In the genomic region with DNA sequence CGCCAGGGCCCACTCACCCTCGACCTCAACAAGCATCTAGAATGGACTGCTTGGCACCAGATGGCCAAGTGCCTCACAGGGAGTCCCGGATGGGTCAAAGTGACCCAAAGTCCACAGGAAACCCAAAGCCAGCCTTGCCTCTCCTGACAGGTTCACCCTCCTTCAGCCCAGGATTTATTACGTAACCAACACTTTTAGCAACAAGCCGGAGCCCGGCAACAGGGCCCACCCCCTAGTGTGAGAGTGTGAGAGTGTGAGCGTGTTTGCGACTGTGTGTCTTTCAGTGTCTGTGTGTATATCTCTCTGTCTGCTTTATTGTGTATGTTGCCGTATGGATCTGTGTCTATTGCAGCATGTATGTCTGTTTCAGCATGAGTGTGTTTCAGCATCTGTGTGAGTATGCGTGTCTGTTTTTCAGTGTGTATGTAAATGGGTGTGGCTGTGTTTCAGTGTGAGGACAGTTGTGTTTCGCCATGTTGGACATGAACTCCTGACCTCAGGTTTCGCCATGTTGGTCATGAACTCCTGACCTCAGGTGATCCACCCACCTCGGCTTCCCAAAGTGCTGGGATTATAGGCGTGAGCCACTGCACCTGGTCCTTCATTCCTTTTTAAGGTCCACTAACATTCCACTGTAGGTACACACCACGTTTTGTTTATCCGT, we compare ENCODE assay signal across 1 cellular context.
A peak's percentile ranks its signal among the peaks of the same experiment; 100 is the strongest.
TF ChIP-seq lines count a peak whose summit lies in the region.

No MANE protein-coding gene starts in this region.

TF ChIP-seq in HepG2, 621 proteins besides CTCF, POLR2A, EP300 and RAD21:
- TF ChIP-seq ZNF263 (CRISPR knock-in tag; IDR thresholded peaks at IDR 0.05) (peak; percentile 71), CHD4 (IDR thresholded peaks at IDR 0.05; ENCODE audit: borderline replicate concordance, low read length) (no peak), RELA (CRISPR knock-in tag; IDR thresholded peaks at IDR 0.05) (no peak), CEBPB (IDR thresholded peaks at IDR 0.05; ENCODE audit: borderline replicate concordance, low read depth, low read length) (peak; percentile 57; the same call in 1 of the 2 replicates), HNF4A (CRISPR knock-in tag; IDR thresholded peaks at IDR 0.05) (0 out of 2 replicates have a peak, but pooled peaks have one; percentile 14), SETDB1 (CRISPR knock-in tag; IDR thresholded peaks at IDR 0.05; ENCODE audit: borderline replicate concordance) (no peak), ZNF83 (CRISPR knock-in tag; IDR thresholded peaks at IDR 0.05; ENCODE audit: borderline replicate concordance) (no peak), THAP8 (CRISPR knock-in tag; IDR thresholded peaks at IDR 0.05; ENCODE audit: borderline replicate concordance) (no peak), ZNF235 (CRISPR knock-in tag; IDR thresholded peaks at IDR 0.05; ENCODE audit: borderline replicate concordance) (no peak), LCORL (IDR thresholded peaks at IDR 0.05) (no peak), LCORL (CRISPR knock-in tag; IDR thresholded peaks at IDR 0.05) (0 out of 2 replicates have a peak, but pooled peaks have one; percentile 19), SKIL (CRISPR knock-in tag; IDR thresholded peaks at IDR 0.05; ENCODE audit: borderline replicate concordance) (0 out of 2 replicates have a peak, but pooled peaks have one; percentile 28), RFX3 (CRISPR knock-in tag; IDR thresholded peaks at IDR 0.05) (no peak), NCOR1 (IDR thresholded peaks at IDR 0.05; ENCODE audit: borderline replicate concordance, low read length) (peak; percentile 69; the same call in 1 of the 2 replicates), HOMEZ (CRISPR knock-in tag; IDR thresholded peaks at IDR 0.05; ENCODE audit: low read depth) (no peak), NR2F2 (IDR thresholded peaks at IDR 0.05; ENCODE audit: borderline replicate concordance, low read depth) (peak; percentile 48), SMC3 (IDR thresholded peaks at IDR 0.05; ENCODE audit: low read length) (no peak), ZKSCAN5 (CRISPR knock-in tag; IDR thresholded peaks at IDR 0.05) (no peak), HOXA3 (CRISPR knock-in tag; IDR thresholded peaks at IDR 0.05) (peak; percentile 48; the same call in 1 of the 2 replicates), NFIC (IDR thresholded peaks at IDR 0.05; ENCODE audit: low read length) (no peak), ZNF354B (CRISPR knock-in tag; IDR thresholded peaks at IDR 0.05) (no peak), NR2F6 (IDR thresholded peaks at IDR 0.05) (peak; percentile 67), NR2F6 (CRISPR knock-in tag; IDR thresholded peaks at IDR 0.05) (peak; percentile 69; the same call in 1 of the 2 replicates), ZNF766 (CRISPR knock-in tag; IDR thresholded peaks at IDR 0.05; ENCODE audit: borderline replicate concordance) (no peak), BCL6 (CRISPR knock-in tag; IDR thresholded peaks at IDR 0.05) (peak; percentile 42; the same call in 1 of the 2 replicates), RARA (CRISPR knock-in tag; IDR thresholded peaks at IDR 0.05) (peak; percentile 99), ZNF382 (CRISPR knock-in tag; IDR thresholded peaks at IDR 0.05; ENCODE audit: borderline replicate concordance) (no peak), CREM (IDR thresholded peaks at IDR 0.05) (peak; percentile 21; the same call in 1 of the 2 replicates), CREM (CRISPR knock-in tag; IDR thresholded peaks at IDR 0.05) (no peak), BHLHE40 (IDR thresholded peaks at IDR 0.05; ENCODE audit: low read length) (no peak; the same call in 1 of the 2 replicates), RXRA (CRISPR knock-in tag; IDR thresholded peaks at IDR 0.05) (peak; percentile 95), NR2C2 (CRISPR knock-in tag; IDR thresholded peaks at IDR 0.05; ENCODE audit: borderline replicate concordance) (peak; percentile 85), FOXK2 (IDR thresholded peaks at IDR 0.05) (0 out of 2 replicates have a peak, but pooled peaks have one; percentile 9), ZNF496 (CRISPR knock-in tag; IDR thresholded peaks at IDR 0.05; ENCODE audit: insufficient replicate concordance) (no peak), TCF7L2 (IDR thresholded peaks at IDR 0.05; ENCODE audit: low read depth, low read length) (no peak), ZFP36L2 (CRISPR knock-in tag; IDR thresholded peaks at IDR 0.05) (no peak), ZBTB39 (CRISPR knock-in tag; IDR thresholded peaks at IDR 0.05) (no peak), NR2F1 (CRISPR knock-in tag; IDR thresholded peaks at IDR 0.05) (peak in 1 of 2 experiments; percentile 58; a peak in 3 of 4 replicates), KLF9 (CRISPR knock-in tag; IDR thresholded peaks at IDR 0.05; ENCODE audit: low read depth) (no peak), RXRB (CRISPR knock-in tag; IDR thresholded peaks at IDR 0.05; ENCODE audit: borderline replicate concordance) (peak; percentile 78), YY1 (IDR thresholded peaks at IDR 0.05; ENCODE audit: insufficient read depth, insufficient replicate concordance, low read depth, low read length) (no peak), CEBPG (CRISPR knock-in tag; IDR thresholded peaks at IDR 0.05) (no peak), CBX1 (IDR thresholded peaks at IDR 0.05; ENCODE audit: low read depth) (no peak), FOXK1 (CRISPR knock-in tag; IDR thresholded peaks at IDR 0.05; ENCODE audit: borderline replicate concordance, low read depth) (peak; percentile 16; the same call in 1 of the 2 replicates), ATM (IDR thresholded peaks at IDR 0.05; ENCODE audit: borderline replicate concordance) (no peak), SKI (IDR thresholded peaks at IDR 0.05; ENCODE audit: partially characterized antibody) (peak; percentile 95)
- TF ChIP-seq, protein P1, sequence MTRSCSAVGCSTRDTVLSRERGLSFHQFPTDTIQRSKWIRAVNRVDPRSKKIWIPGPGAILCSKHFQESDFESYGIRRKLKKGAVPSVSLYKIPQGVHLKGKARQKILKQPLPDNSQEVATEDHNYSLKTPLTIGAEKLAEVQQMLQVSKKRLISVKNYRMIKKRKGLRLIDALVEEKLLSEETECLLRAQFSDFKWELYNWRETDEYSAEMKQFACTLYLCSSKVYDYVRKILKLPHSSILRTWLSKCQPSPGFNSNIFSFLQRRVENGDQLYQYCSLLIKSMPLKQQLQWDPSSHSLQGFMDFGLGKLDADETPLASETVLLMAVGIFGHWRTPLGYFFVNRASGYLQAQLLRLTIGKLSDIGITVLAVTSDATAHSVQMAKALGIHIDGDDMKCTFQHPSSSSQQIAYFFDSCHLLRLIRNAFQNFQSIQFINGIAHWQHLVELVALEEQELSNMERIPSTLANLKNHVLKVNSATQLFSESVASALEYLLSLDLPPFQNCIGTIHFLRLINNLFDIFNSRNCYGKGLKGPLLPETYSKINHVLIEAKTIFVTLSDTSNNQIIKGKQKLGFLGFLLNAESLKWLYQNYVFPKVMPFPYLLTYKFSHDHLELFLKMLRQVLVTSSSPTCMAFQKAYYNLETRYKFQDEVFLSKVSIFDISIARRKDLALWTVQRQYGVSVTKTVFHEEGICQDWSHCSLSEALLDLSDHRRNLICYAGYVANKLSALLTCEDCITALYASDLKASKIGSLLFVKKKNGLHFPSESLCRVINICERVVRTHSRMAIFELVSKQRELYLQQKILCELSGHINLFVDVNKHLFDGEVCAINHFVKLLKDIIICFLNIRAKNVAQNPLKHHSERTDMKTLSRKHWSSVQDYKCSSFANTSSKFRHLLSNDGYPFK (CRISPR knock-in tag; IDR thresholded peaks at IDR 0.05; ENCODE audit: borderline replicate concordance) = no peak
- TF ChIP-seq, protein P2, sequence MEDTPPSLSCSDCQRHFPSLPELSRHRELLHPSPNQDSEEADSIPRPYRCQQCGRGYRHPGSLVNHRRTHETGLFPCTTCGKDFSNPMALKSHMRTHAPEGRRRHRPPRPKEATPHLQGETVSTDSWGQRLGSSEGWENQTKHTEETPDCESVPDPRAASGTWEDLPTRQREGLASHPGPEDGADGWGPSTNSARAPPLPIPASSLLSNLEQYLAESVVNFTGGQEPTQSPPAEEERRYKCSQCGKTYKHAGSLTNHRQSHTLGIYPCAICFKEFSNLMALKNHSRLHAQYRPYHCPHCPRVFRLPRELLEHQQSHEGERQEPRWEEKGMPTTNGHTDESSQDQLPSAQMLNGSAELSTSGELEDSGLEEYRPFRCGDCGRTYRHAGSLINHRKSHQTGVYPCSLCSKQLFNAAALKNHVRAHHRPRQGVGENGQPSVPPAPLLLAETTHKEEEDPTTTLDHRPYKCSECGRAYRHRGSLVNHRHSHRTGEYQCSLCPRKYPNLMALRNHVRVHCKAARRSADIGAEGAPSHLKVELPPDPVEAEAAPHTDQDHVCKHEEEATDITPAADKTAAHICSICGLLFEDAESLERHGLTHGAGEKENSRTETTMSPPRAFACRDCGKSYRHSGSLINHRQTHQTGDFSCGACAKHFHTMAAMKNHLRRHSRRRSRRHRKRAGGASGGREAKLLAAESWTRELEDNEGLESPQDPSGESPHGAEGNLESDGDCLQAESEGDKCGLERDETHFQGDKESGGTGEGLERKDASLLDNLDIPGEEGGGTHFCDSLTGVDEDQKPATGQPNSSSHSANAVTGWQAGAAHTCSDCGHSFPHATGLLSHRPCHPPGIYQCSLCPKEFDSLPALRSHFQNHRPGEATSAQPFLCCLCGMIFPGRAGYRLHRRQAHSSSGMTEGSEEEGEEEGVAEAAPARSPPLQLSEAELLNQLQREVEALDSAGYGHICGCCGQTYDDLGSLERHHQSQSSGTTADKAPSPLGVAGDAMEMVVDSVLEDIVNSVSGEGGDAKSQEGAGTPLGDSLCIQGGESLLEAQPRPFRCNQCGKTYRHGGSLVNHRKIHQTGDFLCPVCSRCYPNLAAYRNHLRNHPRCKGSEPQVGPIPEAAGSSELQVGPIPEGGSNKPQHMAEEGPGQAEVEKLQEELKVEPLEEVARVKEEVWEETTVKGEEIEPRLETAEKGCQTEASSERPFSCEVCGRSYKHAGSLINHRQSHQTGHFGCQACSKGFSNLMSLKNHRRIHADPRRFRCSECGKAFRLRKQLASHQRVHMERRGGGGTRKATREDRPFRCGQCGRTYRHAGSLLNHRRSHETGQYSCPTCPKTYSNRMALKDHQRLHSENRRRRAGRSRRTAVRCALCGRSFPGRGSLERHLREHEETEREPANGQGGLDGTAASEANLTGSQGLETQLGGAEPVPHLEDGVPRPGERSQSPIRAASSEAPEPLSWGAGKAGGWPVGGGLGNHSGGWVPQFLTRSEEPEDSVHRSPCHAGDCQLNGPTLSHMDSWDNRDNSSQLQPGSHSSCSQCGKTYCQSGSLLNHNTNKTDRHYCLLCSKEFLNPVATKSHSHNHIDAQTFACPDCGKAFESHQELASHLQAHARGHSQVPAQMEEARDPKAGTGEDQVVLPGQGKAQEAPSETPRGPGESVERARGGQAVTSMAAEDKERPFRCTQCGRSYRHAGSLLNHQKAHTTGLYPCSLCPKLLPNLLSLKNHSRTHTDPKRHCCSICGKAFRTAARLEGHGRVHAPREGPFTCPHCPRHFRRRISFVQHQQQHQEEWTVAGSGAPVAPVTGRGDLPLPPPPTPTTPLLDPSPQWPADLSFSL (CRISPR knock-in tag; IDR thresholded peaks at IDR 0.05) = 0 out of 2 replicates have a peak, but pooled peaks have one; percentile 44
- TF ChIP-seq, protein P3, sequence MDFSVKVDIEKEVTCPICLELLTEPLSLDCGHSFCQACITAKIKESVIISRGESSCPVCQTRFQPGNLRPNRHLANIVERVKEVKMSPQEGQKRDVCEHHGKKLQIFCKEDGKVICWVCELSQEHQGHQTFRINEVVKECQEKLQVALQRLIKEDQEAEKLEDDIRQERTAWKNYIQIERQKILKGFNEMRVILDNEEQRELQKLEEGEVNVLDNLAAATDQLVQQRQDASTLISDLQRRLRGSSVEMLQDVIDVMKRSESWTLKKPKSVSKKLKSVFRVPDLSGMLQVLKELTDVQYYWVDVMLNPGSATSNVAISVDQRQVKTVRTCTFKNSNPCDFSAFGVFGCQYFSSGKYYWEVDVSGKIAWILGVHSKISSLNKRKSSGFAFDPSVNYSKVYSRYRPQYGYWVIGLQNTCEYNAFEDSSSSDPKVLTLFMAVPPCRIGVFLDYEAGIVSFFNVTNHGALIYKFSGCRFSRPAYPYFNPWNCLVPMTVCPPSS (IDR thresholded peaks at IDR 0.05) = no peak
